In the genomic region with DNA sequence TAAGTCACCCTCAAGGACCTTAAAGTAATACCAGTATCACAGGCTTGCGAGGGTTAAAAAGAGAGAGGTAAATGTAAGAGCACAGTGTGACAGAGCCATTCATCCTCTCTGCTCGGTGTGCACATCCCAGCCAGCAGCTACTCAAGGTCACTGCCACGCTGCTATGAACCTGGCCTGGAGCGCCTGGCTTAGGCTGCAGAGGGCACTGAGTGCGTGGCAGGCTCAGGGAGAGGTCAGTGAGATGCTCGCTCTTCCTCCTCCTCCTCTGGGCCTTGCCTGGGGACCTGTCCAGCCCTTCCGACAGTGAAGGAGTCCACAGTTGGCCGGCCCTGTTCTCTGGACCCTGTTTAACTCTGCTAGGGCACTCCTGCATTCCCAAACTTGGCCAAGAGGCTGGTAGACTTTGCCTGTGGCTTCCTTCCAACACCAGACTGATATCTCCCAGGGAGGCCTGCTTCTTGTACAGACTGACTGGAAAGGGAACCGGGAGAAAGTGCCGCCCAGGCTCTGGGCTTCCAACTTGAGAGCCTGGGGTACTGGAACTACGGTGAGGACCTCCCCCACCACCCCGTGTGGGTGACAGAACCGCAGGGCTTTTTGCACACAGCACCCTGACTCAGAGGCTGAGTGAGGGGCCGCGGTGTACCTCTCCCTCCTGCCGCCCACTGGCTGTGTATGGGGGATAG, we compare ENCODE assay signal across 15 cellular contexts.
DNase-seq lines count a peak whose midpoint lies in the region; ATAC-seq and TF ChIP-seq lines count a peak whose summit lies in the region.
"Had no signal": no experiment of that assay in that cellular context is flagged by ENCODE, and none has a peak within 500 bp of the region (broad histone marks: within the 10 kb centered on the region; RNA-seq: fewer than 3 reads in every experiment).

No MANE protein-coding gene starts in this region.

- H3K9me3 Mint-ChIP-seq in WTC11, result peaks cover 6% of the 10 kb centered on the region
- H3K9me3 Mint-ChIP-seq in activated CD4-positive, alpha-beta T cell treated with anti-CD3 and anti-CD28 coated beads, Interleukin-2, amount 10 ng/mL, durations not matched to agents 24 days and 14 days, result no peaks in the 10 kb centered on the region
- H3K9me3 Mint-ChIP-seq: activated CD8-positive, alpha-beta T cell treated with anti-CD3 and anti-CD28 coated beads for 36 hours; central memory CD8-positive, alpha-beta T cell had no signal

- H3K4me1 ChIP-seq in muscle layer of colon (ENCODE audit: insufficient read depth, low read length), result peaks cover 44% of the 10 kb centered on the region
- peaks cover 12% of the 10 kb centered on the region for H3K4me1 ChIP-seq in testis

- H3K36me3 Mint-ChIP-seq in WTC11, result peaks cover 30% of the 10 kb centered on the region
- peaks cover 23% of the 10 kb centered on the region for H3K36me3 Mint-ChIP-seq in activated CD4-positive, alpha-beta T cell treated with anti-CD3 and anti-CD28 coated beads, Interleukin-2, amount 10 ng/mL, durations not matched to agents 24 days and 14 days (ENCODE audit: low read depth)

- H3K27ac ChIP-seq in muscle layer of colon (ENCODE audit: low read depth, low read length), result peak overlapping the region; percentile 79
- H3K27ac ChIP-seq in testis, result peak overlapping the region in 1 of 2 donors; percentile 45

- 41 to 61% methylated on average over 13 to 16 of the region's 16 CpGs for WGBS in testis, 2 donors

- no peaks in the 10 kb centered on the region for H3K27me3 Mint-ChIP-seq in WTC11 (ENCODE audit: low read depth)
- no peaks in the 10 kb centered on the region for H3K27me3 Mint-ChIP-seq in activated CD4-positive, alpha-beta T cell treated with anti-CD3 and anti-CD28 coated beads, Interleukin-2, amount 10 ng/mL, durations not matched to agents 24 days and 14 days
- H3K27me3 Mint-ChIP-seq: activated CD8-positive, alpha-beta T cell treated with anti-CD3 and anti-CD28 coated beads for 36 hours; CD4-positive, alpha-beta memory T cell; central memory CD8-positive, alpha-beta T cell had no signal

- H3K9me3 ChIP-seq in muscle layer of colon (ENCODE audit: low read length) (no peaks in the 10 kb centered on the region), testis (no peaks in the 10 kb centered on the region)

- CTCF ChIA-PET in WTC11 (lab: Charles Lee), result interaction anchor here (0.6 to 1.6 kb wide), 5 partner anchors 24 to 130 kb away, joined by 3 to 7 read pairs (median 3); a partner anchor contains a TSS

- ATAC-seq in WTC11 (peak; percentile 53), HG03196 (IDR thresholded peaks at IDR 0.05; ENCODE audit: unreplicated experiment) (no peak)
- ATAC-seq: activated CD8-positive, alpha-beta T cell treated with anti-CD3 and anti-CD28 coated beads for 36 hours had no signal

- H3K4me3 ChIP-seq in fibroblast of pulmonary artery (replicated peaks; ENCODE audit: low read depth, low read length) (no peak overlapping the region), muscle layer of colon (ENCODE audit: low read depth in 1 of 2, low read length in 2 of 2) (no peak overlapping the region), testis (no peak overlapping the region)

- H3K9ac ChIP-seq in muscle layer of colon (ENCODE audit: low read length), result no peak overlapping the region

- no peak overlapping the region for H3K4me3 Mint-ChIP-seq in WTC11
- H3K4me3 Mint-ChIP-seq in activated CD4-positive, alpha-beta T cell treated with anti-CD3 and anti-CD28 coated beads, Interleukin-2, amount 10 ng/mL, durations not matched to agents 24 days and 14 days, result no peak overlapping the region
- H3K4me3 Mint-ChIP-seq: activated CD8-positive, alpha-beta T cell treated with anti-CD3 and anti-CD28 coated beads for 36 hours; CD4-positive, alpha-beta memory T cell; central memory CD8-positive, alpha-beta T cell had no signal

- TF ChIP-seq CTCF in WTC11 (IDR thresholded peaks at IDR 0.05) (no peak), fibroblast of pulmonary artery (IDR thresholded peaks at IDR 0.05; ENCODE audit: low read length, missing control alignments) (no peak), testis (IDR thresholded peaks at IDR 0.05) (no peak)

- intact Hi-C loops in testis (cut with DNase I; ENCODE audit: low total_unique reads), result no loop called here
- intact Hi-C loops in activated CD4-positive, alpha-beta T cell treated with anti-CD3 and anti-CD28 coated beads, Interleukin-2, amount 10 ng/mL, durations not matched to agents 24 days and 14 days (cut with micrococcal nuclease), result no loop called here

- peaks cover 9% of the 10 kb centered on the region for H3K4me1 Mint-ChIP-seq in WTC11
- H3K4me1 Mint-ChIP-seq in activated CD4-positive, alpha-beta T cell treated with anti-CD3 and anti-CD28 coated beads, Interleukin-2, amount 10 ng/mL, durations not matched to agents 24 days and 14 days, result peaks cover 2% of the 10 kb centered on the region
- H3K4me1 Mint-ChIP-seq: central memory CD8-positive, alpha-beta T cell had no signal

- POLR2A ChIA-PET in WTC11 (lab: Charles Lee), result no interaction called here

- no peak for TF ChIP-seq POLR2A in testis (IDR thresholded peaks at IDR 0.05)

- peaks cover 34% of the 10 kb centered on the region for H3K36me3 ChIP-seq in muscle layer of colon (ENCODE audit: insufficient read depth, low read length)
- H3K36me3 ChIP-seq in testis (ENCODE audit: low read depth, missing control alignments), result peaks cover 4% of the 10 kb centered on the region

- H3K27ac Mint-ChIP-seq in WTC11, result no peak overlapping the region
- no peak overlapping the region for H3K27ac Mint-ChIP-seq in activated CD4-positive, alpha-beta T cell treated with anti-CD3 and anti-CD28 coated beads, Interleukin-2, amount 10 ng/mL, durations not matched to agents 24 days and 14 days
- H3K27ac Mint-ChIP-seq: activated CD8-positive, alpha-beta T cell treated with anti-CD3 and anti-CD28 coated beads for 36 hours had no signal

- DNase-seq in WTC11 (ENCODE audit: low spot score) (no peak), fibroblast of pulmonary artery (ENCODE audit: low read depth) (peak; percentile 31), testis (peak; percentile 76), SKM-1 (lab: John Stamatoyannopoulos, UW; ENCODE audit: unreplicated experiment) (no peak), RPMI8226 (no peak)
- DNase-seq in activated CD4-positive, alpha-beta T cell treated with anti-CD3 and anti-CD28 coated beads, Interleukin-2, amount 10 ng/mL, durations not matched to agents 24 days and 14 days, result no peak
- DNase-seq: activated CD8-positive, alpha-beta T cell treated with anti-CD3 and anti-CD28 coated beads for 36 hours; activated effector memory CD4-positive, alpha-beta T cell treated with anti-CD3 and anti-CD28 coated beads, Interleukin-2, amount 50 U/mL, for 16 hours; CD4-positive, alpha-beta memory T cell; NCI-H1105; NCI-H510A; T-helper 9 cell had no signal

- no peaks in the 10 kb centered on the region for H3K27me3 ChIP-seq in muscle layer of colon (ENCODE audit: control insufficient read depth in 1 of 2, insufficient read depth in 2 of 2, low read length in 2 of 2)
- no peaks in the 10 kb centered on the region for H3K27me3 ChIP-seq in testis

TF ChIP-seq in WTC11, 78 proteins besides CTCF, POLR2A, EP300 and RAD21 (continues in another document):
- TF ChIP-seq, protein P1, sequence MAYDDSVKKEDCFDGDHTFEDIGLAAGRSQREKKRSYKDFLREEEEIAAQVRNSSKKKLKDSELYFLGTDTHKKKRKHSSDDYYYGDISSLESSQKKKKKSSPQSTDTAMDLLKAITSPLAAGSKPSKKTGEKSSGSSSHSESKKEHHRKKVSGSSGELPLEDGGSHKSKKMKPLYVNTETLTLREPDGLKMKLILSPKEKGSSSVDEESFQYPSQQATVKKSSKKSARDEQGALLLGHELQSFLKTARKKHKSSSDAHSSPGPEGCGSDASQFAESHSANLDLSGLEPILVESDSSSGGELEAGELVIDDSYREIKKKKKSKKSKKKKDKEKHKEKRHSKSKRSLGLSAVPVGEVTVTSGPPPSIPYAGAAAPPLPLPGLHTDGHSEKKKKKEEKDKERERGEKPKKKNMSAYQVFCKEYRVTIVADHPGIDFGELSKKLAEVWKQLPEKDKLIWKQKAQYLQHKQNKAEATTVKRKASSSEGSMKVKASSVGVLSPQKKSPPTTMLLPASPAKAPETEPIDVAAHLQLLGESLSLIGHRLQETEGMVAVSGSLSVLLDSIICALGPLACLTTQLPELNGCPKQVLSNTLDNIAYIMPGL (CRISPR knock-in tag; IDR thresholded peaks at IDR 0.05), result no peak
- TF ChIP-seq RELA (CRISPR knock-in tag; IDR thresholded peaks at IDR 0.05; ENCODE audit: borderline replicate concordance), result no peak
- no peak for TF ChIP-seq MXD4 (CRISPR knock-in tag; IDR thresholded peaks at IDR 0.05; ENCODE audit: borderline replicate concordance)
- TF ChIP-seq, protein P2, sequence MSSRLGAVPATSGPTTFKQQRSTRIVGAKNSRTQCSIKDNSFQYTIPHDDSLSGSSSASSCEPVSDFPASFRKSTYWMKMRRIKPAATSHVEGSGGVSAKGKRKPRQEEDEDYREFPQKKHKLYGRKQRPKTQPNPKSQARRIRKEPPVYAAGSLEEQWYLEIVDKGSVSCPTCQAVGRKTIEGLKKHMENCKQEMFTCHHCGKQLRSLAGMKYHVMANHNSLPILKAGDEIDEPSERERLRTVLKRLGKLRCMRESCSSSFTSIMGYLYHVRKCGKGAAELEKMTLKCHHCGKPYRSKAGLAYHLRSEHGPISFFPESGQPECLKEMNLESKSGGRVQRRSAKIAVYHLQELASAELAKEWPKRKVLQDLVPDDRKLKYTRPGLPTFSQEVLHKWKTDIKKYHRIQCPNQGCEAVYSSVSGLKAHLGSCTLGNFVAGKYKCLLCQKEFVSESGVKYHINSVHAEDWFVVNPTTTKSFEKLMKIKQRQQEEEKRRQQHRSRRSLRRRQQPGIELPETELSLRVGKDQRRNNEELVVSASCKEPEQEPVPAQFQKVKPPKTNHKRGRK (CRISPR knock-in tag; IDR thresholded peaks at IDR 0.05; ENCODE audit: borderline replicate concordance), result no peak
- no peak for TF ChIP-seq NR1H2 (CRISPR knock-in tag; IDR thresholded peaks at IDR 0.05)
- TF ChIP-seq PRRX2 (CRISPR knock-in tag; IDR thresholded peaks at IDR 0.05), result no peak
- TF ChIP-seq SOX15 (CRISPR knock-in tag; IDR thresholded peaks at IDR 0.05), result no peak
- no peak for TF ChIP-seq SP1 (CRISPR knock-in tag; conservative IDR thresholded peaks at IDR 0.05)
- TF ChIP-seq, protein P3, sequence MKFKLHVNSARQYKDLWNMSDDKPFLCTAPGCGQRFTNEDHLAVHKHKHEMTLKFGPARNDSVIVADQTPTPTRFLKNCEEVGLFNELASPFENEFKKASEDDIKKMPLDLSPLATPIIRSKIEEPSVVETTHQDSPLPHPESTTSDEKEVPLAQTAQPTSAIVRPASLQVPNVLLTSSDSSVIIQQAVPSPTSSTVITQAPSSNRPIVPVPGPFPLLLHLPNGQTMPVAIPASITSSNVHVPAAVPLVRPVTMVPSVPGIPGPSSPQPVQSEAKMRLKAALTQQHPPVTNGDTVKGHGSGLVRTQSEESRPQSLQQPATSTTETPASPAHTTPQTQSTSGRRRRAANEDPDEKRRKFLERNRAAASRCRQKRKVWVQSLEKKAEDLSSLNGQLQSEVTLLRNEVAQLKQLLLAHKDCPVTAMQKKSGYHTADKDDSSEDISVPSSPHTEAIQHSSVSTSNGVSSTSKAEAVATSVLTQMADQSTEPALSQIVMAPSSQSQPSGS (CRISPR knock-in tag; IDR thresholded peaks at IDR 0.05; ENCODE audit: borderline replicate concordance, low read depth), result no peak

Comparison
In these comparisons a context has a peak if more than half of its experiments do, and no peak if none do; other contexts are left out.
1. DNase-seq: peak in fibroblast of pulmonary artery (single experiment) and testis (single experiment); none in WTC11 (single experiment), activated CD4-positive, alpha-beta T cell treated with anti-CD3 and anti-CD28 coated beads, Interleukin-2, amount 10 ng/mL, durations not matched to agents 24 days and 14 days (single experiment), SKM-1 (single experiment) and RPMI8226 (single experiment).